In the genomic region with DNA sequence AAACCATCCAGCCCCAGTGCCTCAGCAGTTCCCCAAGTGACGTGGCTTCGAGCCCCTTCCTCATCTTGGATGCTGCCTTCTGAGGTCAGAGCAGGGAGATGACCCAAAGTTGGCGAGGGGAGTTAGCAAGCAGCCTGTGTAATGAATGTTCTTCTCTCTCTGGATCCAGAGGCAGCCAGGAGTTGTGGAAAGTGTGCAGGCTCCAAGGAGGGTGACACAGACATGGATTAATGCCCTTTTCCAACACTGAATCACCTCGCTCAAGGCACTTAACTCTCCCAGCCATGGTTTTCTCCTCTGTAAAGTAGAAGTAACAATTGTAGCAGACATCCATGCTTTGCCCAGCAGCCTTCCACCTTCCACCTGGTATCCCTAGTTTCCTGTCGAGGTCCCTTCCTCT, we compare ENCODE assay signal across 1 cellular context.
TF ChIP-seq lines count a peak whose summit lies in the region.

No MANE protein-coding gene starts in this region.

TF ChIP-seq in GM23338, 12 proteins besides CTCF, POLR2A, EP300 and RAD21 (continued from another document):
- TF ChIP-seq, protein P1, sequence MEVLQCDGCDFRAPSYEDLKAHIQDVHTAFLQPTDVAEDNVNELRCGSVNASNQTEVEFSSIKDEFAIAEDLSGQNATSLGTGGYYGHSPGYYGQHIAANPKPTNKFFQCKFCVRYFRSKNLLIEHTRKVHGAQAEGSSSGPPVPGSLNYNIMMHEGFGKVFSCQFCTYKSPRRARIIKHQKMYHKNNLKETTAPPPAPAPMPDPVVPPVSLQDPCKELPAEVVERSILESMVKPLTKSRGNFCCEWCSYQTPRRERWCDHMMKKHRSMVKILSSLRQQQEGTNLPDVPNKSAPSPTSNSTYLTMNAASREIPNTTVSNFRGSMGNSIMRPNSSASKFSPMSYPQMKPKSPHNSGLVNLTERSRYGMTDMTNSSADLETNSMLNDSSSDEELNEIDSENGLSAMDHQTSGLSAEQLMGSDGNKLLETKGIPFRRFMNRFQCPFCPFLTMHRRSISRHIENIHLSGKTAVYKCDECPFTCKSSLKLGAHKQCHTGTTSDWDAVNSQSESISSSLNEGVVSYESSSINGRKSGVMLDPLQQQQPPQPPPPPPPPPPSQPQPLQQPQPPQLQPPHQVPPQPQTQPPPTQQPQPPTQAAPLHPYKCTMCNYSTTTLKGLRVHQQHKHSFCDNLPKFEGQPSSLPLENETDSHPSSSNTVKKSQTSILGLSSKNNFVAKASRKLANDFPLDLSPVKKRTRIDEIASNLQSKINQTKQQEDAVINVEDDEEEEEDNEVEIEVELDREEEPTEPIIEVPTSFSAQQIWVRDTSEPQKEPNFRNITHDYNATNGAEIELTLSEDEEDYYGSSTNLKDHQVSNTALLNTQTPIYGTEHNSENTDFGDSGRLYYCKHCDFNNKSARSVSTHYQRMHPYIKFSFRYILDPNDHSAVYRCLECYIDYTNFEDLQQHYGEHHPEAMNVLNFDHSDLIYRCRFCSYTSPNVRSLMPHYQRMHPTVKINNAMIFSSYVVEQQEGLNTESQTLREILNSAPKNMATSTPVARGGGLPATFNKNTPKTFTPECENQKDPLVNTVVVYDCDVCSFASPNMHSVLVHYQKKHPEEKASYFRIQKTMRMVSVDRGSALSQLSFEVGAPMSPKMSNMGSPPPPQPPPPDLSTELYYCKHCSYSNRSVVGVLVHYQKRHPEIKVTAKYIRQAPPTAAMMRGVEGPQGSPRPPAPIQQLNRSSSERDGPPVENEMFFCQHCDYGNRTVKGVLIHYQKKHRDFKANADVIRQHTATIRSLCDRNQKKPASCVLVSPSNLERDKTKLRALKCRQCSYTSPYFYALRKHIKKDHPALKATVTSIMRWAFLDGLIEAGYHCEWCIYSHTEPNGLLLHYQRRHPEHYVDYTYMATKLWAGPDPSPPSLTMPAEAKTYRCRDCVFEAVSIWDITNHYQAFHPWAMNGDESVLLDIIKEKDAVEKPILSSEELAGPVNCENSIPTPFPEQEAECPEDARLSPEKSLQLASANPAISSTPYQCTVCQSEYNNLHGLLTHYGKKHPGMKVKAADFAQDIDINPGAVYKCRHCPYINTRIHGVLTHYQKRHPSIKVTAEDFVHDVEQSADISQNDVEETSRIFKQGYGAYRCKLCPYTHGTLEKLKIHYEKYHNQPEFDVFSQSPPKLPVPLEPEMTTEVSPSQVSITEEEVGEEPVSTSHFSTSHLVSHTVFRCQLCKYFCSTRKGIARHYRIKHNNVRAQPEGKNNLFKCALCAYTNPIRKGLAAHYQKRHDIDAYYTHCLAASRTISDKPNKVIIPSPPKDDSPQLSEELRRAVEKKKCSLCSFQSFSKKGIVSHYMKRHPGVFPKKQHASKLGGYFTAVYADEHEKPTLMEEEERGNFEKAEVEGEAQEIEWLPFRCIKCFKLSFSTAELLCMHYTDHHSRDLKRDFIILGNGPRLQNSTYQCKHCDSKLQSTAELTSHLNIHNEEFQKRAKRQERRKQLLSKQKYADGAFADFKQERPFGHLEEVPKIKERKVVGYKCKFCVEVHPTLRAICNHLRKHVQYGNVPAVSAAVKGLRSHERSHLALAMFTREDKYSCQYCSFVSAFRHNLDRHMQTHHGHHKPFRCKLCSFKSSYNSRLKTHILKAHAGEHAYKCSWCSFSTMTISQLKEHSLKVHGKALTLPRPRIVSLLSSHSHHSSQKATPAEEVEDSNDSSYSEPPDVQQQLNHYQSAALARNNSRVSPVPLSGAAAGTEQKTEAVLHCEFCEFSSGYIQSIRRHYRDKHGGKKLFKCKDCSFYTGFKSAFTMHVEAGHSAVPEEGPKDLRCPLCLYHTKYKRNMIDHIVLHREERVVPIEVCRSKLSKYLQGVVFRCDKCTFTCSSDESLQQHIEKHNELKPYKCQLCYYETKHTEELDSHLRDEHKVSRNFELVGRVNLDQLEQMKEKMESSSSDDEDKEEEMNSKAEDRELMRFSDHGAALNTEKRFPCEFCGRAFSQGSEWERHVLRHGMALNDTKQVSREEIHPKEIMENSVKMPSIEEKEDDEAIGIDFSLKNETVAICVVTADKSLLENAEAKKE (CRISPR knock-in tag; IDR thresholded peaks at IDR 0.05), result no peak
- TF ChIP-seq, protein P2, sequence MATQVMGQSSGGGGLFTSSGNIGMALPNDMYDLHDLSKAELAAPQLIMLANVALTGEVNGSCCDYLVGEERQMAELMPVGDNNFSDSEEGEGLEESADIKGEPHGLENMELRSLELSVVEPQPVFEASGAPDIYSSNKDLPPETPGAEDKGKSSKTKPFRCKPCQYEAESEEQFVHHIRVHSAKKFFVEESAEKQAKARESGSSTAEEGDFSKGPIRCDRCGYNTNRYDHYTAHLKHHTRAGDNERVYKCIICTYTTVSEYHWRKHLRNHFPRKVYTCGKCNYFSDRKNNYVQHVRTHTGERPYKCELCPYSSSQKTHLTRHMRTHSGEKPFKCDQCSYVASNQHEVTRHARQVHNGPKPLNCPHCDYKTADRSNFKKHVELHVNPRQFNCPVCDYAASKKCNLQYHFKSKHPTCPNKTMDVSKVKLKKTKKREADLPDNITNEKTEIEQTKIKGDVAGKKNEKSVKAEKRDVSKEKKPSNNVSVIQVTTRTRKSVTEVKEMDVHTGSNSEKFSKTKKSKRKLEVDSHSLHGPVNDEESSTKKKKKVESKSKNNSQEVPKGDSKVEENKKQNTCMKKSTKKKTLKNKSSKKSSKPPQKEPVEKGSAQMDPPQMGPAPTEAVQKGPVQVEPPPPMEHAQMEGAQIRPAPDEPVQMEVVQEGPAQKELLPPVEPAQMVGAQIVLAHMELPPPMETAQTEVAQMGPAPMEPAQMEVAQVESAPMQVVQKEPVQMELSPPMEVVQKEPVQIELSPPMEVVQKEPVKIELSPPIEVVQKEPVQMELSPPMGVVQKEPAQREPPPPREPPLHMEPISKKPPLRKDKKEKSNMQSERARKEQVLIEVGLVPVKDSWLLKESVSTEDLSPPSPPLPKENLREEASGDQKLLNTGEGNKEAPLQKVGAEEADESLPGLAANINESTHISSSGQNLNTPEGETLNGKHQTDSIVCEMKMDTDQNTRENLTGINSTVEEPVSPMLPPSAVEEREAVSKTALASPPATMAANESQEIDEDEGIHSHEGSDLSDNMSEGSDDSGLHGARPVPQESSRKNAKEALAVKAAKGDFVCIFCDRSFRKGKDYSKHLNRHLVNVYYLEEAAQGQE (IDR thresholded peaks at IDR 0.05; ENCODE audit: unreplicated experiment), result no peak
TF ChIP-seq in GM23338: peak in this region for 0.
